In genomic region chr1:33036526-33037503, GRCh38 we compare ENCODE assay signal across 1 cellular context.
TF ChIP-seq lines count a peak whose summit lies in the region.

AK2 (minus strand) TSS chr1:33036883; CDS start chr1:33036828, 55 bp downstream.

TF ChIP-seq in K562, 482 proteins besides CTCF, POLR2A, EP300 and RAD21 (continued from another document and continues in another):
- TF ChIP-seq CHAMP1 (IDR thresholded peaks at IDR 0.05) (no peak; the same call in none of the 2 replicates), NR2C1 (IDR thresholded peaks at IDR 0.05) (peak; percentile 97), NR2C1 (tag; IDR thresholded peaks at IDR 0.05) (peak; percentile 97), MLX (CRISPR knock-in tag; conservative IDR thresholded peaks at IDR 0.05) (peak; percentile 16 to 83; a peak in 1 of 4 replicates), PATZ1 (CRISPR knock-in tag; IDR thresholded peaks at IDR 0.05; ENCODE audit: borderline replicate concordance) (no peak), ZNF655 (CRISPR knock-in tag; IDR thresholded peaks at IDR 0.05) (no peak), SNRNP70 (optimal IDR thresholded peaks at IDR 0.05; ENCODE audit: low read depth, low read length) (no peak), RB1 (IDR thresholded peaks at IDR 0.05; ENCODE audit: low read depth) (peak; percentile 98), IRF1 (CRISPR knock-in tag; IDR thresholded peaks at IDR 0.05; ENCODE audit: borderline replicate concordance) (peak; percentile 43), SREBF1 (IDR thresholded peaks at IDR 0.05; ENCODE audit: borderline replicate concordance, low read depth, low read length) (peak; percentile 72; the same call in 1 of the 2 replicates), E2F1 (CRISPR knock-in tag; IDR thresholded peaks at IDR 0.05) (peak; percentile 98), SRSF1 (IDR thresholded peaks at IDR 0.05; ENCODE audit: low read depth, low read length) (no peak), NFATC3 (IDR thresholded peaks at IDR 0.05) (peak; percentile 55; the same call in 1 of the 2 replicates), UBTF (IDR thresholded peaks at IDR 0.05; ENCODE audit: borderline replicate concordance in 1 of 2, low read depth in 2 of 2, low read length in 2 of 2) (peak; percentile 45 to 73; a peak in 1 of 4 replicates), ELF1 (tag; IDR thresholded peaks at IDR 0.05) (peak; percentile 76), SMAD1 (IDR thresholded peaks at IDR 0.05; ENCODE audit: low read depth, low read length, partially characterized antibody) (peak; percentile 23), ZNF644 (tag; IDR thresholded peaks at IDR 0.05; ENCODE audit: low read depth) (0 out of 2 replicates have a peak, but pooled peaks have one; percentile 72), NCOR1 (IDR thresholded peaks at IDR 0.05) (no peak), ZNF609 (CRISPR knock-in tag; IDR thresholded peaks at IDR 0.05; ENCODE audit: borderline replicate concordance) (peak; percentile 88), ZNF212 (CRISPR knock-in tag; IDR thresholded peaks at IDR 0.05) (no peak), TEAD4 (IDR thresholded peaks at IDR 0.05; ENCODE audit: low read length) (peak; percentile 71), TEAD4 (CRISPR knock-in tag; IDR thresholded peaks at IDR 0.05; ENCODE audit: borderline replicate concordance) (no peak), NCOA6 (IDR thresholded peaks at IDR 0.05) (peak; percentile 90), TBP (optimal IDR thresholded peaks at IDR 0.05; ENCODE audit: low read depth, low read length) (peak; percentile 74), FOXK1 (CRISPR knock-in tag; IDR thresholded peaks at IDR 0.05; ENCODE audit: borderline replicate concordance) (peak; percentile 86; the same call in 1 of the 2 replicates), ZNF445 (CRISPR knock-in tag; IDR thresholded peaks at IDR 0.05; ENCODE audit: low read depth) (no peak), MBD2 (IDR thresholded peaks at IDR 0.05; ENCODE audit: borderline replicate concordance, low read depth) (peak; percentile 100), SNIP1 (IDR thresholded peaks at IDR 0.05; ENCODE audit: low read depth) (no peak), BRCA1 (IDR thresholded peaks at IDR 0.05) (no peak), BRCA1 (CRISPR knock-in tag; IDR thresholded peaks at IDR 0.05) (no peak), SAP30 (IDR thresholded peaks at IDR 0.05; ENCODE audit: borderline replicate concordance, insufficient read depth, low read depth, low read length, poor library complexity, severe bottlenecking) (peak; percentile 51), ZNF277 (CRISPR knock-in tag; IDR thresholded peaks at IDR 0.05; ENCODE audit: borderline replicate concordance) (no peak), GABPB2 (CRISPR knock-in tag; conservative IDR thresholded peaks at IDR 0.05) (no peak), LCOR (CRISPR knock-in tag; IDR thresholded peaks at IDR 0.05) (peak; percentile 78; the same call in 1 of the 2 replicates), FOXO4 (CRISPR knock-in tag; IDR thresholded peaks at IDR 0.05) (no peak), CBFA2T2 (conservative IDR thresholded peaks at IDR 0.05) (no peak), ZNF436 (CRISPR knock-in tag; IDR thresholded peaks at IDR 0.05) (no peak), CEBPG (CRISPR knock-in tag; IDR thresholded peaks at IDR 0.05) (peak; percentile 74), CEBPG (tag; conservative IDR thresholded peaks at IDR 0.05 in 1 of 2, IDR thresholded peaks at IDR 0.05 in 1 of 2) (peak; percentile 22 to 51; a peak in 1 of 4 replicates), SLC30A9 (CRISPR knock-in tag; IDR thresholded peaks at IDR 0.05) (no peak)
